In the genomic region with DNA sequence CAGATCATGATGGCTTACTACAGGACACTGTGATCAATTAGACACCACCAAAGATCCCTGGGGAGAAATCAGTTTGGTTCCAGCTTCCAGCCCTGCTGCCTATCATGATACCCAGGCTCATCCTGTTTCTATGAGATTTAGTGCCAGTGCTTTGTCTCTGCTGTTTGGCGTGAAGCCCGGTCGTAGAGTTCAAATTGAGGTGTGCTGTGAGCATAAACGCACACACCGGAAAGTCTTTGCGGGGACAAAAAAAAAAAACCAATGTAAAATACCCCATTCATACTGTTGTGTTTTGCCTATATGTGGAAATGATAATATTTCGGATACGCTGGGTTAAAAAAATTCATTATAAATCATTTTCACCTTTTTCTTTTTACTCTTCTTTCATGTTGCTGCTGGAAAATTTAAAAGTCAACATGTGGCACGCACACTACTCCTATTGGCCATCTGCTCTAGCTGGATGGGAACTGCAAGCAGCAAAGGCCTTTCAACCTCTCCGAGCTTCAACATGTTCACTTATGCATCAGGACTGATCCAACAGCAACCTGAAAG, we compare ENCODE assay signal across 8 cellular contexts. TPM values are rescaled to one million over a fixed set of nuclear protein-coding genes. Genes with fewer than 3 reads are reported as not detected.
DNase-seq lines count a peak whose midpoint lies in the region; ATAC-seq and TF ChIP-seq lines count a peak whose summit lies in the region.

No MANE protein-coding gene starts in this region.

- ATAC-seq in GM21529 (IDR thresholded peaks at IDR 0.05; ENCODE audit: unreplicated experiment): no peak

- H3F3A ChIP-seq in OCI-LY1 (ENCODE audit: insufficient read depth, low read length): no peaks in the 10 kb centered on the region

- H3K79me1 ChIP-seq in neuronal stem cell (ENCODE audit: low read depth, low read length): no peaks in the 10 kb centered on the region

- no peak overlapping the region for H4K91ac ChIP-seq in neuronal stem cell (ENCODE audit: low read depth, low read length, poor library complexity)

- no peak overlapping the region for H3K4ac ChIP-seq in neuronal stem cell (ENCODE audit: low read length)

- no peak overlapping the region for H3K18ac ChIP-seq in neuronal stem cell (ENCODE audit: low read length)

- DNase-seq in NCI-H2081 (lab: John Stamatoyannopoulos, UW) (peak; percentile 35 to 59), NCI-H2081 treated with DMSO at 0.1 percent for 48 hours (lab: John Stamatoyannopoulos, UW) (no peak), neuronal stem cell (ENCODE audit: low spot score) (no peak), HPDE6-E6E7 (ENCODE audit: extremely low spot score) (no peak)
- DNase-seq in effector memory CD4-positive, alpha-beta T cell: peak in 1 of 3 donors; percentile 10
- DNase-seq in effector CD8-positive, alpha-beta T cell (lab: John Stamatoyannopoulos, UW): no peak

- H3K4me3 ChIP-seq in OCI-LY1 (ENCODE audit: low read depth, low read length, poor library complexity, severe bottlenecking) (peak overlapping the region; percentile 100), neuronal stem cell (ENCODE audit: low read length in 2 of 2) (peak overlapping the region; percentile 62 to 77)
- H3K4me3 ChIP-seq in effector memory CD4-positive, alpha-beta T cell (ENCODE audit: insufficient read depth, low read depth, low read length, poor library complexity, severe bottlenecking): peak overlapping the region; percentile 58

- H3K4me1 ChIP-seq in OCI-LY1 (ENCODE audit: insufficient read depth, low read length, severe bottlenecking) (peaks cover 18% of the 10 kb centered on the region), neuronal stem cell (ENCODE audit: control insufficient read depth in 2 of 2, insufficient read depth in 1 of 2, low read depth in 1 of 2, low read length in 2 of 2) (peaks cover 0 to 5% of the 10 kb centered on the region in 2 donors)
- peaks cover 12% of the 10 kb centered on the region for H3K4me1 ChIP-seq in effector memory CD4-positive, alpha-beta T cell (ENCODE audit: control insufficient read depth, insufficient read depth, low read length, poor library complexity, severe bottlenecking)

- H4K20me1 ChIP-seq in OCI-LY1 (ENCODE audit: insufficient read depth, low read length): no peaks in the 10 kb centered on the region

- no peak overlapping the region for H2BK12ac ChIP-seq in neuronal stem cell (ENCODE audit: low read length)

- no peak overlapping the region for H4K8ac ChIP-seq in neuronal stem cell (ENCODE audit: low read depth, low read length)

- H3K4me2 ChIP-seq in OCI-LY1 (ENCODE audit: low read length) (peak overlapping the region; percentile 68), neuronal stem cell (ENCODE audit: insufficient read depth, low read length, poor library complexity, severe bottlenecking) (peak overlapping the region; percentile 21)

- no peak overlapping the region for H2AK5ac ChIP-seq in neuronal stem cell (ENCODE audit: low read depth, low read length)

- H3K9ac ChIP-seq in OCI-LY1 (ENCODE audit: low read length): peak overlapping the region; percentile 70
- no peak overlapping the region for H3K9ac ChIP-seq in neuronal stem cell (ENCODE audit: low read depth, low read length, poor library complexity)

- H3K27me3 ChIP-seq in OCI-LY1 (ENCODE audit: insufficient read depth, low read length) (no peaks in the 10 kb centered on the region), neuronal stem cell (ENCODE audit: control insufficient read depth in 3 of 3, insufficient read depth in 3 of 3, low read depth in 1 of 3, low read length in 3 of 3) (peaks cover 0 to 33% (median 0%) of the 10 kb centered on the region in 3 experiments)
- H3K27me3 ChIP-seq in effector memory CD4-positive, alpha-beta T cell (replicated peaks; ENCODE audit: control insufficient read depth, insufficient read depth, low read length, poor library complexity, severe bottlenecking): no peaks in the 10 kb centered on the region

- WGBS in neuronal stem cell (ENCODE audit: extremely low coverage in 2 of 2, insufficient read length in 2 of 2, insufficient replicate concordance in 1 of 2), 2 donors: no CpG with 5 or more reads among the region's 10 CpGs

- H3K27ac ChIP-seq in OCI-LY1 (ENCODE audit: low read depth, low read length, poor library complexity, severe bottlenecking): peak overlapping the region; percentile 89
- H3K27ac ChIP-seq in effector memory CD4-positive, alpha-beta T cell (ENCODE audit: insufficient read depth, low read length, poor library complexity, severe bottlenecking): peak overlapping the region; percentile 67
- H3K27ac ChIP-seq in neuronal stem cell (replicated peaks; ENCODE audit: low read length): peak overlapping the region; percentile 65

- H2BK5ac ChIP-seq in neuronal stem cell (ENCODE audit: low read length): no peak overlapping the region

- TF ChIP-seq CTCF in OCI-LY1 (IDR thresholded peaks at IDR 0.05; ENCODE audit: low read length): no peak

- H3K9me3 ChIP-seq in OCI-LY1 (ENCODE audit: low read length) (no peaks in the 10 kb centered on the region), neuronal stem cell (replicated peaks in 1 of 2; ENCODE audit: control insufficient read depth in 2 of 2, insufficient read depth in 1 of 2, low read depth in 1 of 2, low read length in 2 of 2) (no peaks in the 10 kb centered on the region)
- H3K9me3 ChIP-seq in effector memory CD4-positive, alpha-beta T cell (ENCODE audit: control insufficient read depth, low read length): no peaks in the 10 kb centered on the region

- no peak overlapping the region for H2BK120ac ChIP-seq in neuronal stem cell (ENCODE audit: low read depth, low read length)

- peaks cover 31% of the 10 kb centered on the region for H3K36me3 ChIP-seq in OCI-LY1 (ENCODE audit: insufficient read depth, low read length)
- H3K36me3 ChIP-seq in effector memory CD4-positive, alpha-beta T cell (ENCODE audit: control insufficient read depth, insufficient read depth, low read length): peaks cover 14% of the 10 kb centered on the region
- H3K36me3 ChIP-seq in neuronal stem cell (replicated peaks in 1 of 2; ENCODE audit: control insufficient read depth in 2 of 2, insufficient read depth in 2 of 2, low read length in 2 of 2): peaks cover 18 to 27% of the 10 kb centered on the region in 2 donors

- H3K14ac ChIP-seq in neuronal stem cell (ENCODE audit: low read length): no peak overlapping the region

- no peak overlapping the region for H3K23ac ChIP-seq in neuronal stem cell (ENCODE audit: low read depth, low read length, poor library complexity)

- no peak overlapping the region for H2BK15ac ChIP-seq in neuronal stem cell (ENCODE audit: low read length)

- H2AFZ ChIP-seq in OCI-LY1 (ENCODE audit: low read length) (no peak overlapping the region), neuronal stem cell (ENCODE audit: low read length) (peak overlapping the region; percentile 69)

- H3K9me2 ChIP-seq in OCI-LY1 (ENCODE audit: low read depth, low read length): no peaks in the 10 kb centered on the region

- peaks cover 21% of the 10 kb centered on the region for H3K79me2 ChIP-seq in OCI-LY1 (ENCODE audit: insufficient read depth, low read length)

RNA-seq across cellular contexts. Expression of a gene that starts 0.6 kb away (rescaled TPM):
- 71.0 TPM for polyA plus RNA-seq in neuronal stem cell (2013, experiment 1 of 2)
- 71.8 TPM for polyA plus RNA-seq in neuronal stem cell (2013, experiment 2 of 2)

RNA-seq across cellular contexts. Expression of a gene that starts 11.2 kb away (rescaled TPM):
- 0.01 TPM for polyA plus RNA-seq in neuronal stem cell (2013, experiment 1 of 2)
- polyA plus RNA-seq in neuronal stem cell (2013, experiment 2 of 2): under 0.01 TPM

RNA-seq across cellular contexts. Expression of a gene that starts 43.2 kb away (rescaled TPM):
- 0.39 TPM for polyA plus RNA-seq in neuronal stem cell (2013, experiment 1 of 2)
- polyA plus RNA-seq in neuronal stem cell (2013, experiment 2 of 2): 0.37 TPM

Comparison
In these comparisons a context has a peak if more than half of its experiments do, and no peak if none do; other contexts are left out.
1. DNase-seq: peak in NCI-H2081 (2 of 2); none in NCI-H2081 treated with DMSO at 0.1 percent for 48 hours (single experiment), neuronal stem cell (single experiment), HPDE6-E6E7 (single experiment) and effector CD8-positive, alpha-beta T cell (single experiment).
2. Peak in every context shown above with its lines, with median percentiles within 50 percentile points of each other: H3K27ac ChIP-seq and H3K4me3 ChIP-seq.